Comparison of ENCODE assay signal across 18 cellular contexts in genomic region chr21:44736291-44737004, GRCh38. TPM values are rescaled to one million over a fixed set of nuclear protein-coding genes. Genes with fewer than 3 reads are reported as not detected.
DNase-seq lines count a peak whose midpoint lies in the region; TF ChIP-seq lines count a peak whose summit lies in the region.
"Had no signal": no experiment of that assay in that cellular context is flagged by ENCODE, and none has a peak within 500 bp of the region (broad histone marks: within the 10 kb centered on the region; RNA-seq: fewer than 3 reads in every experiment).

No MANE protein-coding gene starts in this region.

- 54 to 87% methylated on average over 8 of the region's 8 CpGs for WGBS in sigmoid colon, 2 donors

- DNase-seq in DMS153 treated with DMSO at 0.1 percent for 48 hours (lab: John Stamatoyannopoulos, UW; ENCODE audit: unreplicated experiment) (peak; percentile 83), NCI-H1092 (lab: John Stamatoyannopoulos, UW) (peak; percentile 51), SHP77 (lab: John Stamatoyannopoulos, UW) (peak; percentile 96 to 98), posterior vena cava (ENCODE audit: low spot score) (peak; percentile 42), progenitor cell of endocrine pancreas (ENCODE audit: low spot score, unreplicated experiment) (no peak), sigmoid colon (no peak), DMS79 (lab: John Stamatoyannopoulos, UW) (no peak)
- DNase-seq: activated B cell treated with CpG ODN at 0.5 μM for 24 hours; CD4-positive, CD25-positive, alpha-beta regulatory T cell; cerebellar nuclear complex; naive thymus-derived CD8-positive, alpha-beta T cell; NCI-H524 treated with DMSO at 0.1 percent for 48 hours; right cardiac atrium; stimulated activated naive CD8-positive, alpha-beta T cell treated with anti-CD3 and anti-CD28 coated beads, Interleukin-15, amount 100 ng/mL, for 72 hours had no signal

- H3K4me3 ChIP-seq in sigmoid colon, result no peak overlapping the region
- H3K4me3 ChIP-seq: HAP-1 had no signal

- H3K27ac Mint-ChIP-seq in progenitor cell of endocrine pancreas, result no peak overlapping the region
- H3K27ac Mint-ChIP-seq: activated B cell treated with CpG ODN at 0.5 μM for 24 hours; activated naive CD8-positive, alpha-beta T cell had no signal

- H3K36me3 Mint-ChIP-seq in progenitor cell of endocrine pancreas (ENCODE audit: insufficient read depth), result no peaks in the 10 kb centered on the region
- H3K36me3 Mint-ChIP-seq: CD4-positive, CD25-positive, alpha-beta regulatory T cell had no signal

- intact Hi-C loops in posterior vena cava (cut with DNase I), result no loop called here
- intact Hi-C loops in sigmoid colon (cut with DNase I), result no loop called here

- H3K27me3 Mint-ChIP-seq in progenitor cell of endocrine pancreas, result peaks cover 33% of the 10 kb centered on the region
- H3K27me3 Mint-ChIP-seq: activated naive CD8-positive, alpha-beta T cell; stimulated activated naive CD8-positive, alpha-beta T cell treated with anti-CD3 and anti-CD28 coated beads, Interleukin-15, amount 100 ng/mL, for 72 hours had no signal

- H3K9me3 ChIP-seq in sigmoid colon, result peaks cover 8 to 24% (median 21%) of the 10 kb centered on the region in 4 donors
- H3K9me3 ChIP-seq: HAP-1 had no signal

- no peak overlapping the region for H3K4me3 Mint-ChIP-seq in progenitor cell of endocrine pancreas (ENCODE audit: low read depth)
- H3K4me3 Mint-ChIP-seq: activated B cell treated with CpG ODN at 0.5 μM for 24 hours; activated naive CD8-positive, alpha-beta T cell; CD4-positive, CD25-positive, alpha-beta regulatory T cell; naive thymus-derived CD8-positive, alpha-beta T cell; stimulated activated naive CD8-positive, alpha-beta T cell treated with anti-CD3 and anti-CD28 coated beads, Interleukin-15, amount 100 ng/mL, for 72 hours had no signal

- no peak overlapping the region for H3K27ac ChIP-seq in sigmoid colon
- H3K27ac ChIP-seq: epithelial cell of prostate, HL-60 had no signal

- H3K4me1 Mint-ChIP-seq in progenitor cell of endocrine pancreas (ENCODE audit: low read depth), result no peaks in the 10 kb centered on the region
- H3K4me1 Mint-ChIP-seq: activated B cell treated with CpG ODN at 0.5 μM for 24 hours; stimulated activated naive CD8-positive, alpha-beta T cell treated with anti-CD3 and anti-CD28 coated beads, Interleukin-15, amount 100 ng/mL, for 72 hours had no signal

- no peak for TF ChIP-seq EP300 in sigmoid colon (IDR thresholded peaks at IDR 0.05)

- H3K36me3 ChIP-seq in sigmoid colon, result no peaks in the 10 kb centered on the region
- H3K36me3 ChIP-seq: HAP-1 had no signal

- no peaks in the 10 kb centered on the region for H3K9me3 Mint-ChIP-seq in progenitor cell of endocrine pancreas (ENCODE audit: low read depth)

- H3K4me1 ChIP-seq in sigmoid colon, result no peaks in the 10 kb centered on the region
- H3K4me1 ChIP-seq: HAP-1 had no signal

- TF ChIP-seq POLR2A in sigmoid colon (IDR thresholded peaks at IDR 0.05), result no peak

- H3K27me3 ChIP-seq in sigmoid colon, result peaks cover 0 to 5% (median 0%) of the 10 kb centered on the region in 3 donors

- TF ChIP-seq CTCF in progenitor cell of endocrine pancreas (IDR thresholded peaks at IDR 0.05; ENCODE audit: unreplicated experiment) (no peak), sigmoid colon (IDR thresholded peaks at IDR 0.05) (no peak)

RNA-seq across cellular contexts. Expression of gene TSPEAR, which starts 25.1 kb away (rescaled TPM):
- total RNA-seq in posterior vena cava (under 1 TPM; 0.14 to 0.48 TPM), progenitor cell of endocrine pancreas (not detected in 2 replicates), sigmoid colon (not detected)
- under 1 TPM in 2 of 3 donors, not detected in 1; under 0.01 to 0.20 TPM for polyA plus RNA-seq in sigmoid colon
- total RNA-seq: activated B cell treated with CpG ODN at 0.5 μM for 24 hours; CD4-positive, CD25-positive, alpha-beta regulatory T cell; naive thymus-derived CD8-positive, alpha-beta T cell had no signal

RNA-seq across cellular contexts. Expression of gene KRTAP10-12, which starts 39.5 kb away (rescaled TPM):
- not detected for total RNA-seq in posterior vena cava
- total RNA-seq in progenitor cell of endocrine pancreas, result not detected in 2 replicates
- total RNA-seq in sigmoid colon, result not detected
- polyA plus RNA-seq in sigmoid colon, result not detected
- total RNA-seq: activated B cell treated with CpG ODN at 0.5 μM for 24 hours; CD4-positive, CD25-positive, alpha-beta regulatory T cell; naive thymus-derived CD8-positive, alpha-beta T cell; right cardiac atrium had no signal
- polyA plus RNA-seq: CD4-positive, CD25-positive, alpha-beta regulatory T cell; naive thymus-derived CD8-positive, alpha-beta T cell; right cardiac atrium had no signal

RNA-seq across cellular contexts. Expression of gene KRTAP12-1, which starts 54.5 kb away (rescaled TPM):
- total RNA-seq in posterior vena cava, result not detected
- total RNA-seq in progenitor cell of endocrine pancreas, result not detected in 2 replicates
- not detected for total RNA-seq in sigmoid colon
- not detected for polyA plus RNA-seq in sigmoid colon
- total RNA-seq: activated B cell treated with CpG ODN at 0.5 μM for 24 hours; CD4-positive, CD25-positive, alpha-beta regulatory T cell; naive thymus-derived CD8-positive, alpha-beta T cell; right cardiac atrium had no signal
- polyA plus RNA-seq: CD4-positive, CD25-positive, alpha-beta regulatory T cell; naive thymus-derived CD8-positive, alpha-beta T cell; right cardiac atrium had no signal

Comparison
In these comparisons a context has a peak if more than half of its experiments do, and no peak if none do; other contexts are left out.
1. DNase-seq: peak in DMS153 treated with DMSO at 0.1 percent for 48 hours (single experiment), NCI-H1092 (single experiment), SHP77 (2 of 2) and posterior vena cava (single experiment); none in progenitor cell of endocrine pancreas (single experiment), sigmoid colon (single experiment) and DMS79 (single experiment).